8 cellular contexts compared by ENCODE assay signal in the genomic region with DNA sequence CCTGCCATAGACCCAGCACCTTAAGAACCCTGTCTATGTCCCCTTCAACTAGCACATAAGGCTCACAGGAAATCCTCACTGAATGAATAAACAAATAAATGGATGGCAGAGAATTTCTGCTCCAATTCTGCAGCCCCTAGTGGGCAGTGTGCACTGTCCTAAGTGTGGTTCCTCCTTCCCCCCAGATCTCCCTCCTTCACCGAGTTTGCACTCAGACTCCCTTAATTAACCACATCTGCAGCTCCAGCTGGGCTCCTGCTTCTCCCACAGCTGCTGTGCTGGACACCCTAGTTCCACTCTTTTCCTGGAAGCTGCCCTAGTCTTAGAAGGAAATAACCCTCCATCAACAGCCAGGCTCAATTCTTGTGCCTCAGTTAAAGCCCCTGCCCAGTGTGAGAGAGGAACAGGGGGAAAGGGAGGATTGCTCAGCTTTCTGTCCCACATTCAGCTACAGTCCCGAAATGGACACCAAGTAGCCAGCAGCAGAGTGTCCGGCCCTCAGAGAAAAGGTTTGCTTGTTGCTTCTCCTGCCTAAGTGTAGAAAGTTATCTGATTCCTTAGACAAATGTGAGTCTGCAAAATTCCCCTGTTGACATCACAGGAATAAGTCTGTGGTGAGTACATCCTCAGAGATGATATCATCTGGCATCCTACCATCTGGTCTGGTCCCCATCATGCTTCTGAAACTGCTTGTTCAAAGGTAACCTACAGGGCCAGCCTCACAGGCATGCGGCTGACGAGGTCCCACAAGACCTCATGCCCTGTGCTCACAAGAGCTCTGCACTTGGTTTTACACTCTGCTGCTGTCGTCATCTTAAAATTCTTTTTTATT. TPM values are rescaled to one million over a fixed set of nuclear protein-coding genes. Genes with fewer than 3 reads are reported as not detected.
DNase-seq lines count a peak whose midpoint lies in the region; ATAC-seq and TF ChIP-seq lines count a peak whose summit lies in the region.

No MANE protein-coding gene starts in this region.

- H3K4me3 ChIP-seq in AG09309 (ENCODE audit: control insufficient read depth, low read depth, low read length) (no peak overlapping the region), GM12875 (ENCODE audit: low read depth, low read length) (no peak overlapping the region)

- peak overlapping the region; percentile 17 for H3K27ac ChIP-seq in KOPT-K1 (ENCODE audit: low read depth, low read length, poor library complexity, severe bottlenecking)
- peak overlapping the region; percentile 35 for H3K27ac ChIP-seq in VCaP
- no peak overlapping the region for H3K27ac ChIP-seq in foreskin keratinocyte

- peak; percentile 52 for ATAC-seq in foreskin keratinocyte

- TF ChIP-seq CTCF in AG09309 (IDR thresholded peaks at IDR 0.05; ENCODE audit: control insufficient read depth, insufficient read depth, low read depth, low read length, missing control alignments) (peak; percentile 67), GM12875 (IDR thresholded peaks at IDR 0.05; ENCODE audit: borderline replicate concordance, insufficient read depth, low read depth, low read length) (peak; percentile 43; the same call in 1 of the 2 replicates), VCaP (conservative IDR thresholded peaks at IDR 0.05) (peak; percentile 74), foreskin keratinocyte (conservative IDR thresholded peaks at IDR 0.05) (peak; percentile 46)

- no peaks in the 10 kb centered on the region for H3K36me3 ChIP-seq in KOPT-K1 (ENCODE audit: insufficient read depth, low read length)

- DNase-seq in AG09309 (ENCODE audit: low read depth), result peak; percentile 59
- DNase-seq in foreskin keratinocyte, result peak; percentile 47 to 70
- peak; percentile 62 for DNase-seq in stimulated activated CD8-positive, alpha-beta memory T cell treated with anti-CD3 and anti-CD28 coated beads, Interleukin-4, amount 100 ng/mL, for 48 hours
- DNase-seq in ecto neural progenitor cell (ENCODE audit: low spot score), result no peak
- no peak for DNase-seq in NCI-H1092 treated with DMSO at 0.1 percent for 48 hours (lab: John Stamatoyannopoulos, UW)

- no peaks in the 10 kb centered on the region for H3K9me3 ChIP-seq in KOPT-K1 (ENCODE audit: insufficient read depth, low read length, poor library complexity, severe bottlenecking)

- peaks cover 3% of the 10 kb centered on the region for H3K4me1 ChIP-seq in foreskin keratinocyte

- H3K27me3 ChIP-seq in foreskin keratinocyte, result peaks cover 20% of the 10 kb centered on the region

RNA-seq across cellular contexts. Expression of gene LRRC3C, which starts 12.3 kb away (rescaled TPM):
- total RNA-seq in foreskin keratinocyte, result not detected in 2 replicates
- not detected in 2 replicates for polyA plus RNA-seq in foreskin keratinocyte

RNA-seq across cellular contexts. Expression of gene ORMDL3, which starts 12.4 kb away (rescaled TPM):
- 40.1 and 40.7 TPM in 2 replicates for total RNA-seq in foreskin keratinocyte
- polyA plus RNA-seq in foreskin keratinocyte, result 31.2 and 31.3 TPM in 2 replicates

RNA-seq across cellular contexts. Expression of gene GSDMB, which starts 21.4 kb away (rescaled TPM):
- total RNA-seq in foreskin keratinocyte, result 3.4 and 3.9 TPM in 2 replicates
- 3.2 and 3.6 TPM in 2 replicates for polyA plus RNA-seq in foreskin keratinocyte

RNA-seq across cellular contexts. Expression of gene GSDMA, which starts 23.0 kb away (rescaled TPM):
- total RNA-seq in foreskin keratinocyte, result 3.6 and 4.3 TPM in 2 replicates
- 2.5 and 2.8 TPM in 2 replicates for polyA plus RNA-seq in foreskin keratinocyte

RNA-seq across cellular contexts. Expression of gene PSMD3, which starts 40.8 kb away (rescaled TPM):
- 160 and 182 TPM in 2 replicates for total RNA-seq in foreskin keratinocyte
- polyA plus RNA-seq in foreskin keratinocyte, result 172 and 186 TPM in 2 replicates

Comparison
In these comparisons a context has a peak if more than half of its experiments do, and no peak if none do; other contexts are left out.
1. DNase-seq: peak in AG09309 (single experiment), foreskin keratinocyte (2 of 2) and stimulated activated CD8-positive, alpha-beta memory T cell treated with anti-CD3 and anti-CD28 coated beads, Interleukin-4, amount 100 ng/mL, for 48 hours (single experiment); none in ecto neural progenitor cell (single experiment) and NCI-H1092 treated with DMSO at 0.1 percent for 48 hours (single experiment).
2. Peak in every context shown above with its lines, with median percentiles within 50 percentile points of each other: CTCF ChIP-seq.